In genomic region chr7:106112118-106112971, GRCh38 we compare ENCODE assay signal across 8 cellular contexts. TPM values are rescaled to one million over a fixed set of nuclear protein-coding genes. Genes with fewer than 3 reads are reported as not detected.
DNase-seq lines count a peak whose midpoint lies in the region; ATAC-seq, FAIRE-seq and TF ChIP-seq lines count a peak whose summit lies in the region.

Gene SYPL1, minus strand, starts transcription at chr7:106112312. Its CDS starts 104 bp downstream, at chr7:106112208.

- no peaks in the 10 kb centered on the region for H3K36me3 ChIP-seq in bronchial epithelial cell (ENCODE audit: control insufficient read depth, insufficient read depth, low read length)

- no peak for TF ChIP-seq CTCF in WI38 (IDR thresholded peaks at IDR 0.05; ENCODE audit: low read depth, low read length)
- TF ChIP-seq CTCF in bronchial epithelial cell (IDR thresholded peaks at IDR 0.05; ENCODE audit: insufficient read depth, low read length, severe bottlenecking) = no peak

- no peaks in the 10 kb centered on the region for H3K27me3 ChIP-seq in bronchial epithelial cell (ENCODE audit: control insufficient read depth, insufficient read depth, low read length)

- H3K4me3 ChIP-seq in WI38 (ENCODE audit: low read depth, low read length) (peak within 1 kb of the TSS; percentile 69), bronchial epithelial cell (ENCODE audit: low read depth, low read length) (peak within 1 kb of the TSS; percentile 81)

- peak; percentile 97 for DNase-seq in ACHN
- peak; percentile 91 for DNase-seq in NCI-H2196 treated with DMSO at 0.1 percent for 48 hours (lab: John Stamatoyannopoulos, UW; ENCODE audit: unreplicated experiment)
- peak; percentile 79 for DNase-seq in bronchial epithelial cell (ENCODE audit: low read depth)
- DNase-seq in inferior parietal cortex (ENCODE audit: extremely low spot score) = peak; percentile 85
- DNase-seq in stimulated activated CD4-positive, alpha-beta T cell treated with anti-CD3 and anti-CD28 coated beads, Interleukin-12 subunit alpha, Interleukin-12 subunit beta, amount 100 ng/mL, for 24 hours (ENCODE audit: low read depth in 2 of 2) = peak; percentile 85 to 88

- FAIRE-seq in bronchial epithelial cell (lab: Jason Lieb, UNC) = no peak

- ATAC-seq in GM18868 (IDR thresholded peaks at IDR 0.05; ENCODE audit: unreplicated experiment) = peak; percentile 80
- peak; percentile 73 for ATAC-seq in HG03108 (IDR thresholded peaks at IDR 0.05; ENCODE audit: unreplicated experiment)

- in situ Hi-C loops in ACHN (cut with HindIII; ENCODE audit: low pct_ligation_motif_present, low pct_unique_long_range_greater_than_20kb, low sequenced_read_pairs) = no loop called here

RNA-seq across cellular contexts. Expression of gene SYPL1, which starts in this region (rescaled TPM):
- total RNA-seq in bronchial epithelial cell = 64.8 and 74.8 TPM in 2 replicates

Comparison
In these comparisons a context has a peak if more than half of its experiments do, and no peak if none do; other contexts are left out.
1. Peak in every context shown above with its lines: DNase-seq, ATAC-seq and H3K4me3 ChIP-seq.